18 cellular contexts compared by ENCODE assay signal in genomic region chr11:73287400-73288101, GRCh38. TPM values are rescaled to one million over a fixed set of nuclear protein-coding genes. Genes with fewer than 3 reads are reported as not detected.
DNase-seq lines count a peak whose midpoint lies in the region; ATAC-seq and TF ChIP-seq lines count a peak whose summit lies in the region.
"Had no signal": no experiment of that assay in that cellular context is flagged by ENCODE, and none has a peak within 500 bp of the region (broad histone marks: within the 10 kb centered on the region; RNA-seq: fewer than 3 reads in every experiment).

No MANE protein-coding gene starts in this region.

- TF ChIP-seq CTCF in HL-60 (IDR thresholded peaks at IDR 0.05; ENCODE audit: insufficient read depth, low read length) = no peak

- ATAC-seq in right cardiac atrium = peak; percentile 34 to 63
- ATAC-seq: body of pancreas, mucosa of descending colon had no signal

- intact Hi-C loops in right cardiac atrium (cut with DNase I) = loop anchor here in 3 of 4 donors (2.0 to 10.0 kb wide), 3 partner anchors 100 to 103 kb away; no protein-coding TSS in a partner anchor

- H3K4me1 Mint-ChIP-seq in activated naive CD8-positive, alpha-beta T cell treated with anti-CD3 and anti-CD28 coated beads for 36 hours = peaks cover 8% of the 10 kb centered on the region

- no peaks in the 10 kb centered on the region for H3K27me3 ChIP-seq in HL-60 (ENCODE audit: insufficient read depth, poor library complexity, severe bottlenecking)
- no peaks in the 10 kb centered on the region for H3K27me3 ChIP-seq in right cardiac atrium (ENCODE audit: control insufficient read depth, insufficient read depth)
- H3K27me3 ChIP-seq: body of pancreas, Peyer's patch had no signal

- H3K4me3 ChIP-seq in HL-60 (replicated peaks; ENCODE audit: insufficient read depth, low read length) (no peak overlapping the region), right cardiac atrium (ENCODE audit: low read length) (no peak overlapping the region)
- H3K4me3 ChIP-seq: body of pancreas, dorsolateral prefrontal cortex, mucosa of descending colon, Peyer's patch had no signal

- H3K4me3 Mint-ChIP-seq in activated naive CD8-positive, alpha-beta T cell treated with anti-CD3 and anti-CD28 coated beads for 36 hours = no peak overlapping the region
- H3K4me3 Mint-ChIP-seq: activated naive CD4-positive, alpha-beta T cell treated with anti-CD3 and anti-CD28 coated beads for 36 hours had no signal

- WGBS in right cardiac atrium = 69% methylated on average over 10 of the region's 10 CpGs

- H3K36me3 Mint-ChIP-seq in activated naive CD8-positive, alpha-beta T cell treated with anti-CD3 and anti-CD28 coated beads for 36 hours = no peaks in the 10 kb centered on the region

- DNase-seq in HL-60 (ENCODE audit: low read depth in 1 of 2, low spot score in 1 of 2) (no peak), RPMI7951 (ENCODE audit: low read depth) (peak; percentile 45), right cardiac atrium (peak; percentile 69 to 85 (median 81)), substantia nigra (lab: John Stamatoyannopoulos, UW) (no peak), DMS153 (lab: John Stamatoyannopoulos, UW) (no peak), NCI-H1417 treated with DMSO at 0.1 percent for 48 hours (lab: John Stamatoyannopoulos, UW) (no peak)
- DNase-seq in activated naive CD8-positive, alpha-beta T cell treated with anti-CD3 and anti-CD28 coated beads for 36 hours = no peak
- DNase-seq: activated CD4-positive, CD25-positive, alpha-beta regulatory T cell; activated CD8-positive, alpha-beta memory T cell treated with anti-CD3 and anti-CD28 coated beads, Interleukin-2, amount 50 U/mL, for 4 hours; activated naive CD4-positive, alpha-beta T cell treated with anti-CD3 and anti-CD28 coated beads for 36 hours; body of pancreas; mucosa of descending colon; NCI-H1694 treated with DMSO at 0.1 percent for 48 hours; NCI-H524 treated with DMSO at 0.1 percent for 48 hours; SW 1271 had no signal

- H3K9me3 ChIP-seq in right cardiac atrium (ENCODE audit: control insufficient read depth, low read length) = no peaks in the 10 kb centered on the region
- H3K9me3 ChIP-seq: body of pancreas, mucosa of descending colon, Peyer's patch had no signal

- H3K4me1 ChIP-seq in right cardiac atrium (ENCODE audit: control insufficient read depth, insufficient read depth, low read length) = peaks cover 9% of the 10 kb centered on the region

- H3K9me3 Mint-ChIP-seq in activated naive CD8-positive, alpha-beta T cell treated with anti-CD3 and anti-CD28 coated beads for 36 hours = no peaks in the 10 kb centered on the region
- H3K9me3 Mint-ChIP-seq: activated naive CD4-positive, alpha-beta T cell treated with anti-CD3 and anti-CD28 coated beads for 36 hours had no signal

- peak overlapping the region; percentile 17; the same call in 1 of the 2 replicates for H3K27ac ChIP-seq in HL-60 (replicated peaks)
- H3K27ac ChIP-seq in right cardiac atrium (ENCODE audit: low read length) = peak overlapping the region; percentile 63
- peak overlapping the region; percentile 6 for H3K27ac ChIP-seq in substantia nigra (ENCODE audit: low read depth, low read length, poor library complexity, severe bottlenecking)
- H3K27ac ChIP-seq: C4-2B had no signal

- no peak overlapping the region for H3K27ac Mint-ChIP-seq in activated naive CD8-positive, alpha-beta T cell treated with anti-CD3 and anti-CD28 coated beads for 36 hours
- H3K27ac Mint-ChIP-seq: activated naive CD4-positive, alpha-beta T cell treated with anti-CD3 and anti-CD28 coated beads for 36 hours had no signal

- H3K27me3 Mint-ChIP-seq in activated naive CD8-positive, alpha-beta T cell treated with anti-CD3 and anti-CD28 coated beads for 36 hours = no peaks in the 10 kb centered on the region

RNA-seq across cellular contexts. Expression of gene P2RY6, which starts 15.4 kb away (rescaled TPM):
- total RNA-seq in RPMI7951 (2014; rRNA removed; shearing (Covaris generic)) = 6.0 and 9.9 TPM in 2 replicates
- 1 to 10 TPM in 3 of 4 donors, under 1 TPM in 1; 0.96 to 2.7 (median 2.0) TPM for total RNA-seq in right cardiac atrium
- 0.70 TPM for polyA plus RNA-seq in right cardiac atrium
- not detected for total RNA-seq in activated naive CD8-positive, alpha-beta T cell treated with anti-CD3 and anti-CD28 coated beads for 36 hours
- total RNA-seq: activated naive CD4-positive, alpha-beta T cell treated with anti-CD3 and anti-CD28 coated beads for 36 hours; body of pancreas had no signal

RNA-seq across cellular contexts. Expression of gene ARHGEF17, which starts 20.5 kb away (rescaled TPM):
- 9.1 and 9.4 TPM in 2 replicates for total RNA-seq in RPMI7951 (2014; rRNA removed; shearing (Covaris generic))
- total RNA-seq in right cardiac atrium = 10 to 100 TPM; 47.6 to 53.8 (median 49.3) TPM
- 34.0 TPM for polyA plus RNA-seq in right cardiac atrium
- under 1 TPM in 1 of 2 experiments, not detected in 1; 0.08 TPM for total RNA-seq in activated naive CD8-positive, alpha-beta T cell treated with anti-CD3 and anti-CD28 coated beads for 36 hours

Comparison
In these comparisons a context has a peak if more than half of its experiments do, and no peak if none do; other contexts are left out.
1. DNase-seq: peak in RPMI7951 (single experiment) and right cardiac atrium (3 of 3); none in HL-60 (0 of 2), substantia nigra (0 of 49), DMS153 (single experiment), activated naive CD8-positive, alpha-beta T cell treated with anti-CD3 and anti-CD28 coated beads for 36 hours (single experiment) and NCI-H1417 treated with DMSO at 0.1 percent for 48 hours (single experiment).
2. H3K27ac ChIP-seq: peak in every context shown above with its lines; median percentile 63 in right cardiac atrium; 17 in HL-60; 6 in substantia nigra.